In genomic region chr19:30880151-30880550, GRCh38 we compare ENCODE assay signal across 23 cellular contexts.
DNase-seq lines count a peak whose midpoint lies in the region; ATAC-seq, FAIRE-seq and TF ChIP-seq lines count a peak whose summit lies in the region.
"Had no signal": no experiment of that assay in that cellular context is flagged by ENCODE, and none has a peak within 500 bp of the region (broad histone marks: within the 10 kb centered on the region; RNA-seq: fewer than 3 reads in every experiment).

No MANE protein-coding gene starts in this region.

- H3K4me3 Mint-ChIP-seq in neural crest cell, result no peak overlapping the region
- H3K4me3 Mint-ChIP-seq: CD14-positive monocyte; CD4-positive, alpha-beta T cell; CD8-positive, alpha-beta memory T cell had no signal

- H3K27me3 Mint-ChIP-seq in neural crest cell (ENCODE audit: low read depth), result no peaks in the 10 kb centered on the region
- H3K27me3 Mint-ChIP-seq: CD8-positive, alpha-beta memory T cell had no signal

- H3K27ac Mint-ChIP-seq in neural crest cell (ENCODE audit: unreplicated experiment), result peak overlapping the region; percentile 84
- H3K27ac Mint-ChIP-seq: CD4-positive, alpha-beta T cell; CD8-positive, alpha-beta memory T cell had no signal

- H3K36me3 Mint-ChIP-seq in neural crest cell (ENCODE audit: low read depth), result no peaks in the 10 kb centered on the region
- H3K36me3 Mint-ChIP-seq: CD14-positive monocyte; CD8-positive, alpha-beta memory T cell had no signal

- ATAC-seq in left lobe of liver, result no peak
- ATAC-seq in GM21576 (IDR thresholded peaks at IDR 0.05; ENCODE audit: unreplicated experiment), result no peak
- ATAC-seq: GM12878 had no signal

- H3K9me3 Mint-ChIP-seq in neural crest cell, result no peaks in the 10 kb centered on the region
- H3K9me3 Mint-ChIP-seq: CD4-positive, alpha-beta T cell had no signal

- FAIRE-seq in GM19239 (lab: Jason Lieb, UNC), result no peak
- FAIRE-seq: A204.1, D721Med, GM12878, H1 had no signal

- no peaks in the 10 kb centered on the region for H3K4me1 Mint-ChIP-seq in neural crest cell
- H3K4me1 Mint-ChIP-seq: CD8-positive, alpha-beta memory T cell had no signal

- DNase-seq in activated CD8-positive, alpha-beta memory T cell treated with anti-CD3 and anti-CD28 coated beads for 24 hours, result peak; percentile 11
- DNase-seq in activated CD8-positive, alpha-beta memory T cell treated with anti-CD3 and anti-CD28 coated beads, Interleukin-2, amount 50 U/mL, for 48 hours, result no peak
- peak; percentile 19 for DNase-seq in left lobe of liver (ENCODE audit: low spot score)
- DNase-seq in neural crest cell (ENCODE audit: low read depth, low spot score), result no peak
- no peak for DNase-seq in GM19239 (ENCODE audit: insufficient read length, low spot score)
- DNase-seq: ACHN; AML-193; BE2C; CD4-positive, alpha-beta T cell; CD8-positive, alpha-beta memory T cell; DMS 273 treated with DMSO at 0.1 percent for 48 hours; DMS79; EL; GDM1; GM23248; H7; HCEC 1CT had no signal

- TF ChIP-seq CTCF in neural crest cell (conservative IDR thresholded peaks at IDR 0.05), result no peak

Comparison
In these comparisons a context has a peak if more than half of its experiments do, and no peak if none do; other contexts are left out.
1. DNase-seq: peak in activated CD8-positive, alpha-beta memory T cell treated with anti-CD3 and anti-CD28 coated beads for 24 hours (single experiment) and left lobe of liver (single experiment); none in activated CD8-positive, alpha-beta memory T cell treated with anti-CD3 and anti-CD28 coated beads, Interleukin-2, amount 50 U/mL, for 48 hours (single experiment), neural crest cell (single experiment) and GM19239 (single experiment).